Comparison of ENCODE assay signal across 8 cellular contexts in the genomic region with DNA sequence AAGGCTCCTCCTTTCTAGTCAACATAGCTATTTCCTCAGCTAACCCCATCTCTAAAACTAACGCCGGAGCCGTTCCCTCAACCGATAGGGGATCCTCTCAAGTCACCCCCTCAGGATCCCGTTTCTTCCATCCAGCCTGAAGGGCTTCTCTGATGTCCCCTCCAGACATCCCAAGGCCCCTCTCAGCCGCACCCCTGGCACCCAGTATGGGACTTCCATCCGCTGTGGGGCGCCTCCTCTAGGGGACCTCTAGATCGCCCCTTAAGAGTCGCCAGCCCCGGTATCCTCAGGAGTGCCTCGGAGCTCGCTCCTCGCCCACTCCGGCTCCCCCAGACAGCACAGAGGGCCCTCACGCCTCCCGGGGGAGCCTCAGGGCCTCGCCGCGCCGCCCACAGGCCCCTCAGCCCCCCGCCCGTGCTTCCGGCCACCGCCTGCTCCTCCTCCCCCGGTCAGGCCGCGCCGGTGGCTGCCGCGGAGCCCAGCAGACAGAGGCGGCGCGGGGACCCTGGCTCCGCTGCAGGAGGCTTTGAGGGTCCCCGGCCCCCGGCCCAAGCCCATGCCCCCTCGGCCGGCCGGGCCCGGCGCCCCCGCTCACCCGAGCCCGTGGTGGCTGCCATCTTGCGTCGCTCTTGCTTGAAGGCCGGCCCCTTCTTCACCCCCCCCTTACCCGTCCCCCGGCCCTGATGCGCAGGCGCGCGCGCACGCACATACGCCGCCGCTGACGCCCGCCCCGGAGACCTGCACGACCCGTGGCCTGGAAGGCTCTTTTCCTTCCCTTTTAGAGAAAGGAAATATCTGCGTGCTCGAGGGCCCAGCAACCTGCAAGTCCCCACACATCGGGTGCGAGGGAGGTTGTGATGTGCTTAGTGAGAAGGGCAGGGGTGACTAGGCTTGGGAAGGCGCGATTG. TPM values are rescaled to one million over a fixed set of nuclear protein-coding genes. Genes with fewer than 3 reads are reported as not detected.
DNase-seq lines count a peak whose midpoint lies in the region; ATAC-seq and TF ChIP-seq lines count a peak whose summit lies in the region.

A gene (minus strand): TSS at position 639 of the 908 bp plus-strand sequence. CDS start 22 bp downstream, at position 617.

- DNase-seq in OCI-M1 (lab: John Stamatoyannopoulos, UW) (peak; percentile 92), activated T-cell treated with anti-CD3 and anti-CD28 coated beads for 24 hours (ENCODE audit: low read depth) (peak; percentile 83), epidermal melanocyte (ENCODE audit: insufficient read length, low spot score) (peak; percentile 70)
- peak; percentile 83 to 87 for DNase-seq in stimulated activated CD8-positive, alpha-beta memory T cell treated with anti-CD3 and anti-CD28 coated beads, Interleukin-2, amount 100 ng/mL, for 48 hours (ENCODE audit: low read depth in 2 of 2)

- H3K9me3 ChIP-seq in mononuclear cell (ENCODE audit: low read depth, low read length): no peaks in the 10 kb centered on the region

- H3K36me3 Mint-ChIP-seq in IgD-negative memory B cell: no peaks in the 10 kb centered on the region

- H3K27ac ChIP-seq in C4-2B: peak within 1 kb of the TSS; percentile 94

- peak within 1 kb of the TSS; percentile 80 for H3K4me3 ChIP-seq in mononuclear cell (ENCODE audit: low read length)

- no peaks in the 10 kb centered on the region for H3K9me3 Mint-ChIP-seq in IgD-negative memory B cell

- TF ChIP-seq CTCF in C4-2B (conservative IDR thresholded peaks at IDR 0.05): peak; percentile 38

- ATAC-seq in GM19467 (IDR thresholded peaks at IDR 0.05; ENCODE audit: unreplicated experiment): peak; percentile 40

- no peaks in the 10 kb centered on the region for H3K27me3 ChIP-seq in mononuclear cell (ENCODE audit: insufficient read depth, low read length)

- peak within 1 kb of the TSS; percentile 95 to 100 (median 98) for H3K4me3 Mint-ChIP-seq in IgD-negative memory B cell

- H3K27me3 Mint-ChIP-seq in IgD-negative memory B cell: no peaks in the 10 kb centered on the region

- H3K4me1 ChIP-seq in mononuclear cell (ENCODE audit: insufficient read depth, low read length): peaks cover 74% of the 10 kb centered on the region

- peak within 1 kb of the TSS; percentile 89 to 98 (median 95) for H3K27ac Mint-ChIP-seq in IgD-negative memory B cell

- H3K4me1 Mint-ChIP-seq in IgD-negative memory B cell: peaks cover 53 to 72% (median 56%) of the 10 kb centered on the region in 3 donors

RNA-seq across cellular contexts. Expression of the gene that starts here (rescaled TPM):
- polyA plus RNA-seq in IgD-negative memory B cell: 125 TPM
- 114 TPM for total RNA-seq in mononuclear cell

Comparison
In these comparisons a context has a peak if more than half of its experiments do, and no peak if none do; other contexts are left out.
1. Peak in every context shown above with its lines: DNase-seq, ATAC-seq, H3K4me3 ChIP-seq and H3K27ac ChIP-seq.